Comparison of ENCODE assay signal across 11 cellular contexts in the genomic region with DNA sequence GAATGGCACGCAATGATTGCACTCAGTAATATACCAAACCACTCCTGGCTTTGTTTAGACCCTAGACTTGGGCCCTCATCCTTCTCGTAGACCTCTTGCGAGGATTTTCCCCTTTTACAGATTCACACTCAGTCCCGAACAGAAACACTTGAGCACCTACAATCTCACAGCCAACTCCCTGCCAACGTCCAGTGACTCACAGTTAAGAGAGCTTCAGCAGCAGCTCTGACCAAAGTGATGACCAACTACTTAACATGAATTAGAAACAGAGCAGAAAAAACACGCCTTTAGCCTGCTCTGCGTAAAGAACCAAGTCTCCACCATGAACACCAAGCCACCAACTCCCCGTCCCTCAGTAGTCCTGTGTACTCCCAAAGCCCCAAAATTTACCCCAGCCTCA. TPM values are rescaled to one million over a fixed set of nuclear protein-coding genes. Genes with fewer than 3 reads are reported as not detected.
DNase-seq lines count a peak whose midpoint lies in the region; ATAC-seq and TF ChIP-seq lines count a peak whose summit lies in the region.
"Had no signal": no experiment of that assay in that cellular context is flagged by ENCODE, and none has a peak within 500 bp of the region (broad histone marks: within the 10 kb centered on the region; RNA-seq: fewer than 3 reads in every experiment).

No MANE protein-coding gene starts in this region.

- CTCF ChIA-PET in activated naive CD4-positive, alpha-beta T cell treated with anti-CD3 and anti-CD28 coated beads, Interleukin-2, amount 10 ng/mL, durations not matched to agents 7 days and 5 days (lab: Charles Lee): no interaction called here
- CTCF ChIA-PET in WTC11 (lab: Charles Lee): interaction anchor here (1.9 kb wide), 1 partner anchor 74 kb away, joined by 4 read pairs; no protein-coding TSS in a partner anchor
- CTCF ChIA-PET in HEK293T (lab: Yijun Ruan, JAX): no interaction called here

- peaks cover 21% of the 10 kb centered on the region for H4K20me1 ChIP-seq in smooth muscle cell (ENCODE audit: low read depth)

- H3K9me3 ChIP-seq in smooth muscle cell (replicated peaks; ENCODE audit: low read depth): no peaks in the 10 kb centered on the region
- H3K9me3 ChIP-seq: Peyer's patch had no signal

- peaks cover 37% of the 10 kb centered on the region for H3K4me1 Mint-ChIP-seq in activated naive CD4-positive, alpha-beta T cell treated with anti-CD3 and anti-CD28 coated beads, Interleukin-2, amount 10 ng/mL, durations not matched to agents 7 days and 5 days
- peaks cover 19% of the 10 kb centered on the region for H3K4me1 Mint-ChIP-seq in WTC11

- H3K27ac ChIP-seq in smooth muscle cell (ENCODE audit: low read depth): peak overlapping the region; percentile 2
- H3K27ac ChIP-seq: Peyer's patch had no signal

- no peaks in the 10 kb centered on the region for H3K27me3 Mint-ChIP-seq in activated naive CD4-positive, alpha-beta T cell treated with anti-CD3 and anti-CD28 coated beads, Interleukin-2, amount 10 ng/mL, durations not matched to agents 7 days and 5 days
- H3K27me3 Mint-ChIP-seq in WTC11 (ENCODE audit: low read depth): no peaks in the 10 kb centered on the region

- H3K4me3 ChIP-seq in fibroblast of the aortic adventitia (ENCODE audit: low read depth, low read length) (peak overlapping the region; percentile 96), smooth muscle cell (no peak overlapping the region)

- no peaks in the 10 kb centered on the region for H3K9me3 Mint-ChIP-seq in activated naive CD4-positive, alpha-beta T cell treated with anti-CD3 and anti-CD28 coated beads, Interleukin-2, amount 10 ng/mL, durations not matched to agents 7 days and 5 days
- no peaks in the 10 kb centered on the region for H3K9me3 Mint-ChIP-seq in activated naive CD4-positive, alpha-beta T cell treated with anti-CD3 and anti-CD28 coated beads, Interleukin-2, amount 50 U/mL, for 72 hours
- H3K9me3 Mint-ChIP-seq in WTC11: no peaks in the 10 kb centered on the region

- peaks cover 18% of the 10 kb centered on the region for H3K4me1 ChIP-seq in smooth muscle cell (ENCODE audit: low read depth)

- no peaks in the 10 kb centered on the region for H3K36me3 ChIP-seq in smooth muscle cell (ENCODE audit: low read depth)
- H3K36me3 ChIP-seq: Peyer's patch had no signal

- H3K27ac Mint-ChIP-seq in activated naive CD4-positive, alpha-beta T cell treated with anti-CD3 and anti-CD28 coated beads, Interleukin-2, amount 10 ng/mL, durations not matched to agents 7 days and 5 days: peak overlapping the region; percentile 13
- H3K27ac Mint-ChIP-seq in activated naive CD4-positive, alpha-beta T cell treated with anti-CD3 and anti-CD28 coated beads, Interleukin-2, amount 50 U/mL, for 72 hours: peak overlapping the region in 1 of 2 donors; percentile 94
- H3K27ac Mint-ChIP-seq in WTC11: no peak overlapping the region

- WGBS in smooth muscle cell (ENCODE audit: low lambda C conversion rate): 78% methylated on average over 8 of the region's 8 CpGs

- H3K36me3 Mint-ChIP-seq in activated naive CD4-positive, alpha-beta T cell treated with anti-CD3 and anti-CD28 coated beads, Interleukin-2, amount 10 ng/mL, durations not matched to agents 7 days and 5 days: peaks cover 18% of the 10 kb centered on the region
- peaks cover 30 to 37% of the 10 kb centered on the region in 2 donors for H3K36me3 Mint-ChIP-seq in activated naive CD4-positive, alpha-beta T cell treated with anti-CD3 and anti-CD28 coated beads, Interleukin-2, amount 50 U/mL, for 72 hours
- H3K36me3 Mint-ChIP-seq in WTC11: peaks cover 16% of the 10 kb centered on the region

- DNase-seq in activated naive CD4-positive, alpha-beta T cell treated with anti-CD3 and anti-CD28 coated beads, Interleukin-2, amount 10 ng/mL, durations not matched to agents 7 days and 5 days: no peak
- no peak for DNase-seq in activated naive CD4-positive, alpha-beta T cell treated with anti-CD3 and anti-CD28 coated beads, Interleukin-2, amount 50 U/mL, for 72 hours (ENCODE audit: low spot score in 2 of 2)
- DNase-seq in WTC11 (ENCODE audit: low spot score) (no peak), fibroblast of the aortic adventitia (ENCODE audit: low read depth) (peak; percentile 35), smooth muscle cell (lab: John Stamatoyannopoulos, UW; ENCODE audit: unreplicated experiment) (no peak), GM10266 (ENCODE audit: extremely low spot score) (no peak), HEK293T (ENCODE audit: extremely low spot score) (no peak), NCI-H1436 treated with DMSO at 0.1 percent for 48 hours (lab: John Stamatoyannopoulos, UW) (no peak)
- DNase-seq: activated CD8-positive, alpha-beta memory T cell treated with anti-CD3 and anti-CD28 coated beads, Interleukin-2, amount 50 U/mL, for 48 hours; C1 segment of cervical spinal cord; Peyer's patch had no signal

- H3K79me2 ChIP-seq in smooth muscle cell (ENCODE audit: low read depth): peaks cover 51% of the 10 kb centered on the region

- peak overlapping the region; percentile 94 for H3K4me3 Mint-ChIP-seq in activated naive CD4-positive, alpha-beta T cell treated with anti-CD3 and anti-CD28 coated beads, Interleukin-2, amount 10 ng/mL, durations not matched to agents 7 days and 5 days
- H3K4me3 Mint-ChIP-seq in WTC11: peak overlapping the region; percentile 95

- POLR2A ChIA-PET in WTC11 (lab: Charles Lee): interaction anchor here (1.1 kb wide), 1 partner anchor 21 kb away, joined by 5 read pairs; no protein-coding TSS in a partner anchor
- POLR2A ChIA-PET in HEK293T (lab: Yijun Ruan, JAX): interaction anchor here (0.5 kb wide), 1 partner anchor 90 kb away, joined by 3 read pairs; no protein-coding TSS in a partner anchor

- no peak overlapping the region for H3K9ac ChIP-seq in smooth muscle cell (ENCODE audit: low read depth)

- no peak overlapping the region for H2AFZ ChIP-seq in smooth muscle cell (ENCODE audit: low read depth)

- peak overlapping the region; percentile 92 for H3K4me2 ChIP-seq in smooth muscle cell

- ATAC-seq in activated naive CD4-positive, alpha-beta T cell treated with anti-CD3 and anti-CD28 coated beads, Interleukin-2, amount 50 U/mL, for 72 hours: no peak
- ATAC-seq in WTC11: no peak

- TF ChIP-seq CTCF in WTC11 (IDR thresholded peaks at IDR 0.05) (no peak), fibroblast of the aortic adventitia (IDR thresholded peaks at IDR 0.05; ENCODE audit: insufficient read depth, low read length) (no peak), smooth muscle cell (IDR thresholded peaks at IDR 0.05; ENCODE audit: borderline replicate concordance, insufficient read depth, poor library complexity, severe bottlenecking) (no peak), GM10266 (IDR thresholded peaks at IDR 0.05; ENCODE audit: control insufficient read depth, insufficient read depth, low read depth, missing control alignments) (no peak)

- no peaks in the 10 kb centered on the region for H3K27me3 ChIP-seq in smooth muscle cell (ENCODE audit: low read depth)
- H3K27me3 ChIP-seq: Peyer's patch had no signal

- no peaks in the 10 kb centered on the region for H3F3A ChIP-seq in smooth muscle cell (ENCODE audit: low read depth)

TF ChIP-seq in WTC11, 78 proteins besides CTCF, POLR2A, EP300 and RAD21 (continues in another document):
- TF ChIP-seq CREM (CRISPR knock-in tag; IDR thresholded peaks at IDR 0.05) (no peak), ZNF671 (CRISPR knock-in tag; IDR thresholded peaks at IDR 0.05) (no peak)

TF ChIP-seq in HEK293T, 16 proteins besides CTCF, POLR2A, EP300 and RAD21 (continues in another document):
- TF ChIP-seq SP1 (IDR thresholded peaks at IDR 0.05) (no peak), TARDBP (IDR thresholded peaks at IDR 0.05) (no peak), L3MBTL2 (conservative IDR thresholded peaks at IDR 0.05) (no peak), ARNT (IDR thresholded peaks at IDR 0.05) (no peak), FOXA1 (IDR thresholded peaks at IDR 0.05) (no peak), ZNF384 (IDR thresholded peaks at IDR 0.05) (no peak), FOXK2 (IDR thresholded peaks at IDR 0.05) (no peak), LEF1 (IDR thresholded peaks at IDR 0.05; ENCODE audit: borderline replicate concordance) (no peak), NFRKB (IDR thresholded peaks at IDR 0.05) (no peak), HDGF (IDR thresholded peaks at IDR 0.05; ENCODE audit: borderline replicate concordance) (no peak), ELF4 (IDR thresholded peaks at IDR 0.05) (no peak), CTBP1 (IDR thresholded peaks at IDR 0.05; ENCODE audit: borderline replicate concordance) (no peak)

RNA-seq across cellular contexts. Expression of a gene that starts 2.2 kb away (rescaled TPM):
- total RNA-seq in activated naive CD4-positive, alpha-beta T cell treated with anti-CD3 and anti-CD28 coated beads, Interleukin-2, amount 50 U/mL, for 72 hours: 1 to 10 TPM; 3.7 to 7.5 TPM
- total RNA-seq in WTC11 (2021) (6.8 to 7.1 TPM (median 6.8 TPM) in 3 replicates), fibroblast of the aortic adventitia (ENCODE audit: low replicate concordance) (1.9 and 3.4 TPM in 2 replicates), smooth muscle cell (1.2 and 1.4 TPM in 2 replicates)
- 4.6 and 6.2 TPM in 2 replicates for polyA plus RNA-seq in smooth muscle cell

RNA-seq across cellular contexts. Expression of a gene that starts 2.4 kb away (rescaled TPM):
- total RNA-seq in activated naive CD4-positive, alpha-beta T cell treated with anti-CD3 and anti-CD28 coated beads, Interleukin-2, amount 50 U/mL, for 72 hours: 10 to 100 TPM; 91.8 to 97.9 TPM
- total RNA-seq in WTC11 (2021): 80.5 to 91.9 TPM (median 84.4 TPM) in 3 replicates
- total RNA-seq in fibroblast of the aortic adventitia (ENCODE audit: low replicate concordance): 28.6 and 69.4 TPM in 2 replicates
- 35.6 and 43.0 TPM in 2 replicates for total RNA-seq in smooth muscle cell
- 114 and 116 TPM in 2 replicates for polyA plus RNA-seq in smooth muscle cell

RNA-seq across cellular contexts. Expression of a gene that starts 13.4 kb away (rescaled TPM):
- under 1 TPM in 1 of 2 donors, not detected in 1; 0.95 TPM for total RNA-seq in activated naive CD4-positive, alpha-beta T cell treated with anti-CD3 and anti-CD28 coated beads, Interleukin-2, amount 50 U/mL, for 72 hours
- total RNA-seq in WTC11 (2021): 5.7 to 7.5 TPM (median 5.8 TPM) in 3 replicates
- 1.9 and 31.2 TPM in 2 replicates for total RNA-seq in fibroblast of the aortic adventitia (ENCODE audit: low replicate concordance)
- total RNA-seq in smooth muscle cell: 2.8 and 7.1 TPM in 2 replicates
- polyA plus RNA-seq in smooth muscle cell: 7.1 and 8.7 TPM in 2 replicates

RNA-seq across cellular contexts. Expression of a gene that starts 38.4 kb away (rescaled TPM):
- 10 to 100 TPM in 1 of 2 donors, 1 to 10 TPM in 1; 8.8 to 14.0 TPM for total RNA-seq in activated naive CD4-positive, alpha-beta T cell treated with anti-CD3 and anti-CD28 coated beads, Interleukin-2, amount 50 U/mL, for 72 hours
- total RNA-seq in WTC11 (2021) (17.7 to 20.4 TPM (median 18.5 TPM) in 3 replicates), fibroblast of the aortic adventitia (ENCODE audit: low replicate concordance) (3.6 and 27.9 TPM in 2 replicates), smooth muscle cell (14.3 and 18.3 TPM in 2 replicates)
- 7.5 and 18.0 TPM in 2 replicates for polyA plus RNA-seq in smooth muscle cell

RNA-seq across cellular contexts. Expression of a gene that starts 56.7 kb away (rescaled TPM):
- not detected for total RNA-seq in activated naive CD4-positive, alpha-beta T cell treated with anti-CD3 and anti-CD28 coated beads, Interleukin-2, amount 50 U/mL, for 72 hours
- total RNA-seq in WTC11 (2021) (20.4 to 26.6 TPM (median 23.8 TPM) in 3 replicates), fibroblast of the aortic adventitia (ENCODE audit: low replicate concordance) (0.72 and 2.0 TPM in 2 replicates), smooth muscle cell (not detected in 2 replicates)
- polyA plus RNA-seq in smooth muscle cell: 0.32 TPM in 1 of 2 replicates, not detected in the other
